In the genomic region with DNA sequence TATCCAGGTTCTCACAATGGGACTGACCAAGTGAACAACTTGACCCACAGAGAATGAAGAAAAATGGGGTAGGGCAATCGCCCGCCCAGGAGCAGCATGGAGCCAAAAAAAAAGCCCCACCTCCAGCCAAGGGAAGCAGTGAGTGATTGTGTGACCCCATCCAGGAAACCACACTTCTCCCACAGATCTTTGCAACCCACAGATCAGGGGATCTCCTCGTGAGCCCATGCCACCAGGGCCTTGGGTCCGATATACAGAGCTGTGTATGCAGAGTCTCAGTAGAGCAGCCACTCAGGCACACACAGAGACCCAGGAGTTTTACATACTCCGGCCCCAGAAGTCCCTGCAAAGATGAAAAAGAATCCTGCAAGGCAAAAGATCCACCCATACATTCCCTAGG, we compare ENCODE assay signal across 13 cellular contexts. TPM values are rescaled to one million over a fixed set of nuclear protein-coding genes. Genes with fewer than 3 reads are reported as not detected.
DNase-seq lines count a peak whose midpoint lies in the region; ATAC-seq, FAIRE-seq and TF ChIP-seq lines count a peak whose summit lies in the region.
"Had no signal": no experiment of that assay in that cellular context is flagged by ENCODE, and none has a peak within 500 bp of the region (broad histone marks: within the 10 kb centered on the region; RNA-seq: fewer than 3 reads in every experiment).

No MANE protein-coding gene starts in this region.

- H4K8ac ChIP-seq in H1 (ENCODE audit: extremely low read depth, insufficient read depth, low read length), result no peak overlapping the region; the same call in 1 of the 2 replicates
- H4K8ac ChIP-seq in neuronal stem cell (ENCODE audit: low read depth, low read length), result no peak overlapping the region

- H3K9me3 ChIP-seq in H1 (ENCODE audit: insufficient read depth in 2 of 2, low read depth in 1 of 2, low read length in 1 of 2), result 0 out of 4 replicates have a peak, but pooled peaks cover 0 to 6% of the 10 kb centered on the region in 2 experiments
- H3K9me3 ChIP-seq in neuronal stem cell (replicated peaks in 1 of 2; ENCODE audit: control insufficient read depth in 2 of 2, insufficient read depth in 1 of 2, low read depth in 1 of 2, low read length in 2 of 2), result peaks cover 2 to 33% of the 10 kb centered on the region in 2 donors
- no peaks in the 10 kb centered on the region for H3K9me3 ChIP-seq in right cardiac atrium (ENCODE audit: control insufficient read depth, low read length)
- H3K9me3 ChIP-seq: BE2C had no signal

- no peak overlapping the region; the same call in 1 of the 2 replicates for H3K18ac ChIP-seq in H1 (ENCODE audit: extremely low read depth, low read length)
- peak overlapping the region; percentile 38 for H3K18ac ChIP-seq in neuronal stem cell (ENCODE audit: low read length)

- TF ChIP-seq EP300 in H1 (IDR thresholded peaks at IDR 0.05; ENCODE audit: borderline replicate concordance in 1 of 2, low read depth in 2 of 2, low read length in 2 of 2), result no peak

- H3K27ac ChIP-seq in H1 (ENCODE audit: low read depth, low read length) (no peak overlapping the region), neuronal stem cell (replicated peaks; ENCODE audit: low read length) (no peak overlapping the region), right cardiac atrium (ENCODE audit: low read length) (no peak overlapping the region)

- no peak overlapping the region for H4K5ac ChIP-seq in H1 (ENCODE audit: insufficient read length, low read depth, low read length)

- TF ChIP-seq CTCF in H1 (IDR thresholded peaks at IDR 0.05; ENCODE audit: control extremely low read depth in 1 of 3, insufficient read depth in 1 of 3, low read depth in 1 of 3, low read length in 3 of 3), result no peak

- H3K79me1 ChIP-seq in H1 (ENCODE audit: low read depth, low read length) (no peaks in the 10 kb centered on the region), neuronal stem cell (ENCODE audit: low read depth, low read length) (no peaks in the 10 kb centered on the region)

- H4K91ac ChIP-seq in H1 (replicated peaks; ENCODE audit: insufficient read length, low read length) (no peak overlapping the region), neuronal stem cell (ENCODE audit: low read depth, low read length, poor library complexity) (no peak overlapping the region)

- H2AK5ac ChIP-seq in H1 (ENCODE audit: low read depth, low read length) (no peak overlapping the region), neuronal stem cell (ENCODE audit: low read depth, low read length) (no peak overlapping the region)

- H3K79me2 ChIP-seq in H1 (ENCODE audit: control insufficient read depth in 1 of 2, insufficient read depth in 2 of 2, low read length in 2 of 2), result no peaks in the 10 kb centered on the region

- H3K14ac ChIP-seq in H1 (ENCODE audit: insufficient read length) (no peak overlapping the region), neuronal stem cell (ENCODE audit: low read length) (no peak overlapping the region)

- WGBS in H1 (ENCODE audit: extremely low coverage in 1 of 2, insufficient coverage in 1 of 2, insufficient read length in 1 of 2, insufficient replicate concordance in 2 of 2, low coverage in 1 of 2, low lambda C conversion rate in 2 of 2, missing lambda C conversion rate in 1 of 2), 2 experiments, result 89% methylated on average over 5 of the region's 5 CpGs; no CpG with 5 or more reads in 1 of the 2 experiments
- no CpG with 5 or more reads among the region's 5 CpGs for WGBS in neuronal stem cell (ENCODE audit: extremely low coverage in 2 of 2, insufficient read length in 2 of 2, insufficient replicate concordance in 1 of 2), 2 donors
- 82% methylated on average over 5 of the region's 5 CpGs for WGBS in right cardiac atrium

- no peak overlapping the region for H2BK15ac ChIP-seq in H1 (ENCODE audit: low read length)
- no peak overlapping the region for H2BK15ac ChIP-seq in neuronal stem cell (ENCODE audit: low read length)

- H3K4me2 ChIP-seq in H1 (ENCODE audit: insufficient read depth in 1 of 2, low read depth in 2 of 2, low read length in 2 of 2) (no peak overlapping the region), neuronal stem cell (ENCODE audit: insufficient read depth, low read length, poor library complexity, severe bottlenecking) (no peak overlapping the region)
- H3K4me2 ChIP-seq: SK-N-SH had no signal

- H3K23me2 ChIP-seq in H1 (ENCODE audit: low read depth, low read length), result peaks cover 1% of the 10 kb centered on the region; the same call in 1 of the 2 replicates

- no peak for FAIRE-seq in H1 (lab: Jason Lieb, UNC)

- H4K20me1 ChIP-seq in H1 (replicated peaks in 1 of 2; ENCODE audit: control insufficient read depth in 1 of 2, insufficient read depth in 2 of 2, low read length in 2 of 2), result no peaks in the 10 kb centered on the region

- H2BK120ac ChIP-seq in H1 (replicated peaks; ENCODE audit: low read depth, low read length) (no peak overlapping the region), neuronal stem cell (ENCODE audit: low read depth, low read length) (no peak overlapping the region)

- H3K4ac ChIP-seq in H1 (replicated peaks; ENCODE audit: insufficient read length, low read depth, low read length) (no peak overlapping the region), neuronal stem cell (ENCODE audit: low read length) (no peak overlapping the region)

- H3K36me3 ChIP-seq in H1 (ENCODE audit: control insufficient read depth in 2 of 4, insufficient read depth in 4 of 4, low read length in 3 of 4) (no peaks in the 10 kb centered on the region), neuronal stem cell (replicated peaks in 1 of 2; ENCODE audit: control insufficient read depth in 2 of 2, insufficient read depth in 2 of 2, low read length in 2 of 2) (peaks cover 0 to 12% of the 10 kb centered on the region in 2 donors)
- H3K36me3 ChIP-seq: BE2C had no signal

- TF ChIP-seq POLR2A in H1 (IDR thresholded peaks at IDR 0.05; ENCODE audit: control extremely low read depth in 1 of 2, low read depth in 2 of 2, low read length in 2 of 2), result no peak

- peak overlapping the region; percentile 88; the same call in 1 of the 2 replicates for H2AFZ ChIP-seq in H1 (ENCODE audit: low read length)
- H2AFZ ChIP-seq in neuronal stem cell (ENCODE audit: low read length), result no peak overlapping the region

- H3K9ac ChIP-seq in H1 (replicated peaks in 1 of 4; ENCODE audit: extremely low read depth in 1 of 4, low read depth in 3 of 4, low read length in 3 of 4), result no peak overlapping the region
- H3K9ac ChIP-seq in neuronal stem cell (ENCODE audit: low read depth, low read length, poor library complexity), result no peak overlapping the region
- H3K9ac ChIP-seq: SK-N-SH had no signal

- no peak overlapping the region for H2BK20ac ChIP-seq in H1 (ENCODE audit: low read length)

- H2BK12ac ChIP-seq in H1 (ENCODE audit: low read depth, low read length) (no peak overlapping the region), neuronal stem cell (ENCODE audit: low read length) (no peak overlapping the region)

- H3K56ac ChIP-seq in H1 (replicated peaks; ENCODE audit: insufficient read length, low read depth, low read length), result no peak overlapping the region

- H3K27me3 ChIP-seq in H1 (replicated peaks in 1 of 4; ENCODE audit: control insufficient read depth in 3 of 4, extremely low read depth in 1 of 4, insufficient read depth in 3 of 4, low read length in 3 of 4), result no peaks in the 10 kb centered on the region
- no peaks in the 10 kb centered on the region for H3K27me3 ChIP-seq in neuronal stem cell (ENCODE audit: control insufficient read depth in 3 of 3, insufficient read depth in 3 of 3, low read depth in 1 of 3, low read length in 3 of 3)
- no peaks in the 10 kb centered on the region for H3K27me3 ChIP-seq in right cardiac atrium (ENCODE audit: control insufficient read depth, insufficient read depth)
- H3K27me3 ChIP-seq: BE2C had no signal

- POLR2A ChIA-PET in H1 (lab: Charles Lee; ENCODE audit: partially characterized antibody), result no interaction called here

- CTCF ChIA-PET in H1 (lab: Charles Lee; ENCODE audit: partially characterized antibody), result interaction anchor here (0.7 kb wide), 1 partner anchor 233 kb away, joined by 4 read pairs; no protein-coding TSS in a partner anchor

- no peak for ATAC-seq in HG02981 (IDR thresholded peaks at IDR 0.05; ENCODE audit: unreplicated experiment)
- no peak for ATAC-seq in right cardiac atrium
- no peak for ATAC-seq in GM18861 (IDR thresholded peaks at IDR 0.05; ENCODE audit: unreplicated experiment)
- ATAC-seq: Panc1 had no signal

- H3K23ac ChIP-seq in H1 (ENCODE audit: insufficient read length), result no peak overlapping the region
- H3K23ac ChIP-seq in neuronal stem cell (ENCODE audit: low read depth, low read length, poor library complexity), result no peak overlapping the region

- TF ChIP-seq RAD21 in H1 (IDR thresholded peaks at IDR 0.05 in 1 of 2, conservative IDR thresholded peaks at IDR 0.05 in 1 of 2; ENCODE audit: low read depth in 2 of 2, low read length in 2 of 2), result no peak

- H2BK5ac ChIP-seq in H1 (ENCODE audit: low read depth, low read length) (no peak overlapping the region), neuronal stem cell (ENCODE audit: low read length) (no peak overlapping the region)

- H3K4me3 ChIP-seq in H1 (ENCODE audit: extremely low read depth in 1 of 4, insufficient read depth in 2 of 4, low read depth in 3 of 4, low read length in 4 of 4), result no peak overlapping the region
- no peak overlapping the region for H3K4me3 ChIP-seq in neuronal stem cell (ENCODE audit: low read length in 2 of 2)
- H3K4me3 ChIP-seq in right cardiac atrium (ENCODE audit: low read length), result no peak overlapping the region

- DNase-seq in LHCN-M2 (ENCODE audit: low read depth) (peak; percentile 8), H1 (ENCODE audit: low read depth in 1 of 2, low spot score in 2 of 2) (no peak), neuronal stem cell (ENCODE audit: low spot score) (no peak), islet precursor cell (no peak), right cardiac atrium (no peak)
- DNase-seq: H7, NCI-H1092, NCI-H1694 treated with DMSO at 0.1 percent for 48 hours, SK-N-SH had no signal

- peaks cover 0 to 5% (median under 1%) of the 10 kb centered on the region in 4 experiments; a peak in 4 of 7 replicates for H3K4me1 ChIP-seq in H1 (replicated peaks in 1 of 4; ENCODE audit: control insufficient read depth in 3 of 4, insufficient read depth in 4 of 4, low read length in 3 of 4)
- peaks cover 3 to 4% of the 10 kb centered on the region in 2 donors for H3K4me1 ChIP-seq in neuronal stem cell (ENCODE audit: control insufficient read depth in 2 of 2, insufficient read depth in 1 of 2, low read depth in 1 of 2, low read length in 2 of 2)
- no peaks in the 10 kb centered on the region for H3K4me1 ChIP-seq in right cardiac atrium (ENCODE audit: control insufficient read depth, insufficient read depth, low read length)
- H3K4me1 ChIP-seq: BE2C had no signal

- intact Hi-C loops in right cardiac atrium (cut with DNase I), result no loop called here

RNA-seq across cellular contexts. Expression of a gene that starts 35.7 kb away (rescaled TPM):
- total RNA-seq in LHCN-M2 (2014; rRNA removed) (10.5 and 11.7 TPM in 2 replicates), right cardiac atrium (1 to 10 TPM; 7.2 to 8.2 (median 7.6) TPM)
- polyA plus RNA-seq in LHCN-M2 (2012), result 3.5 TPM
- 1.1 and 1.3 TPM in 2 replicates for total RNA-seq in H1 (2021; fragmentation: NEBNext Ultra II Directional; extraction: Animal tissue kit (Norgen Biotek cat#: 25700))
- polyA plus RNA-seq in H1 (2011; rRNA removed) (0.25 and 0.50 TPM in 2 replicates), right cardiac atrium (1.7 TPM)
- polyA plus RNA-seq in H1 (2011; cell fraction: cytosol; rRNA removed), result 0.23 TPM
- 0.10 TPM for polyA plus RNA-seq in H1 (2011; cell fraction: nucleus; rRNA removed)
- polyA plus RNA-seq in H1 (2012, experiment 1 of 2), result 0.45 to 0.77 TPM (median 0.55 TPM) in 4 replicates
- 0.03 TPM for polyA plus RNA-seq in H1 (2012, experiment 2 of 2)
- polyA plus RNA-seq in H1 (2013, experiment 1 of 2), result 0.81 TPM
- 0.74 TPM for polyA plus RNA-seq in H1 (2013, experiment 2 of 2)
- 1.5 and 1.6 TPM in 2 replicates for polyA minus RNA-seq in H1 (2011; rRNA and poly(A)+ RNA removed)
- 0.22 TPM for polyA minus RNA-seq in H1 (2011; cell fraction: cytosol; rRNA and poly(A)+ RNA removed)
- polyA minus RNA-seq in H1 (2011; cell fraction: nucleus; rRNA and poly(A)+ RNA removed), result 1.00 TPM
- polyA plus RNA-seq in neuronal stem cell (2013, experiment 1 of 2), result 10.5 TPM
- 10.6 TPM for polyA plus RNA-seq in neuronal stem cell (2013, experiment 2 of 2)

RNA-seq across cellular contexts. Expression of a gene that starts 44.4 kb away (rescaled TPM):
- 2.9 and 4.0 TPM in 2 replicates for total RNA-seq in LHCN-M2 (2014; rRNA removed)
- polyA plus RNA-seq in LHCN-M2 (2012), result 2.6 TPM
- 1.2 and 2.3 TPM in 2 replicates for total RNA-seq in H1 (2021; fragmentation: NEBNext Ultra II Directional; extraction: Animal tissue kit (Norgen Biotek cat#: 25700))
- 0.47 and 2.1 TPM in 2 replicates for polyA plus RNA-seq in H1 (2011; rRNA removed)
- polyA plus RNA-seq in H1 (2011; cell fraction: cytosol; rRNA removed), result 2.7 TPM
- polyA plus RNA-seq in H1 (2011; cell fraction: nucleus; rRNA removed), result 2.6 TPM
- polyA plus RNA-seq in H1 (2012, experiment 1 of 2), result 1.8 to 3.9 TPM (median 2.2 TPM) in 4 replicates
- 1.1 TPM for polyA plus RNA-seq in H1 (2012, experiment 2 of 2)
- 6.5 TPM for polyA plus RNA-seq in H1 (2013, experiment 1 of 2)
- polyA plus RNA-seq in H1 (2013, experiment 2 of 2), result 5.3 TPM
- 2.6 and 3.0 TPM in 2 replicates for polyA minus RNA-seq in H1 (2011; rRNA and poly(A)+ RNA removed)
- polyA minus RNA-seq in H1 (2011; cell fraction: cytosol; rRNA and poly(A)+ RNA removed), result not detected
- 2.2 TPM for polyA minus RNA-seq in H1 (2011; cell fraction: nucleus; rRNA and poly(A)+ RNA removed)
- polyA plus RNA-seq in neuronal stem cell (2013, experiment 1 of 2), result 9.3 TPM
- 10.0 TPM for polyA plus RNA-seq in neuronal stem cell (2013, experiment 2 of 2)
- total RNA-seq in right cardiac atrium, result under 1 TPM in 3 of 4 donors, not detected in 1; 0.29 to 0.62 (median 0.50) TPM
- 0.97 TPM for polyA plus RNA-seq in right cardiac atrium
